Comparison of ENCODE assay signal across 18 cellular contexts in the genomic region with DNA sequence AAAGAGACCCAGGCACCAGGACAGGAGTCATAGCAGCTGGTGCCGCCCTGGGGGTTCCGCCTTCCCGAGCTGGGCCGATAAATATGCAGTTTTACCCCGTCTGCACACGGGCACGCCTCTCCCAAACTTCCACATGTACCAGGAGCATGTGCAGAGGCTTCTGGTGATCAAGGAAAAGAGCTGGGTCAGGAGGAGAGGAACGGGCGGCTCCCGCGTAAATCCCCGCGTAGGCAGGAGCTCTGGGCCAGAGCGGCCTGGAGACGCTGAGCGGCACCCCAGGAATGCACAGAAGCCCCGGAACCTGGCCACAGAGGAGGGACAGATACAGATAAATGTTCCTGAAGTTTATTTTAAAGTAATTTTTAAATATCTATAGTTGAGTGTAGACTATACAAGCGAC.
"Had no signal": no experiment of that assay in that cellular context is flagged by ENCODE, and none has a peak within 500 bp of the region (broad histone marks: within the 10 kb centered on the region; RNA-seq: fewer than 3 reads in every experiment).

No MANE protein-coding gene starts in this region.

- H3K4me1 ChIP-seq: lower lobe of right lung had no signal

- H3K27ac ChIP-seq: lower lobe of right lung, thoracic aorta had no signal

- H3K9me3 ChIP-seq: lower lobe of right lung, thoracic aorta had no signal

- ATAC-seq: activated T-helper 17 cell treated with anti-CD3 and anti-CD28 coated beads, Interleukin-2, amount 50 U/mL, for 72 hours; lower lobe of right lung; T-cell had no signal

- DNase-seq: activated naive CD4-positive, alpha-beta T cell treated with Interleukin-2 at 50 U/mL for 16 hours; activated T-cell treated with anti-CD3 and anti-CD28 coated beads, Interleukin-2, amount 50 U/mL, for 1 hour; amygdala; cerebellar nuclear complex; cortex of kidney; effector CD4-positive, alpha-beta T cell; erythroblast; foreskin fibroblast; kidney; lower lobe of right lung; mesendoderm; naive B cell; occipital lobe; stimulated activated CD4-positive, alpha-beta T cell treated with anti-CD3 and anti-CD28 coated beads, Interleukin-4, amount 100 ng/mL, for 1 hour; stimulated activated naive CD4-positive, alpha-beta T cell; T-cell had no signal

- H3K4me3 ChIP-seq: lower lobe of right lung, thoracic aorta had no signal

- H3K36me3 ChIP-seq: thoracic aorta had no signal
